8 cellular contexts compared by ENCODE assay signal in genomic region chr2:130797493-130798435, GRCh38. TPM values are rescaled to one million over a fixed set of nuclear protein-coding genes. Genes with fewer than 3 reads are reported as not detected.
A peak's percentile ranks its signal among the peaks of the same experiment; 100 is the strongest.
DNase-seq lines count a peak whose midpoint lies in the region; TF ChIP-seq lines count a peak whose summit lies in the region.

No MANE protein-coding gene starts in this region.

- H2AFZ ChIP-seq in H9 (ENCODE audit: low read length) (no peak overlapping the region), Loucy (ENCODE audit: low read length) (peak overlapping the region; percentile 100)

- H2BK5ac ChIP-seq in H9 (ENCODE audit: insufficient read length, low read length), result no peak overlapping the region

- H3K14ac ChIP-seq in H9 (ENCODE audit: insufficient read depth, low read length), result no peak overlapping the region

- no peaks in the 10 kb centered on the region for H3K79me1 ChIP-seq in H9 (ENCODE audit: insufficient read depth, low read depth, low read length, poor library complexity, severe bottlenecking)

- TF ChIP-seq CTCF in GM06990 (IDR thresholded peaks at IDR 0.05; ENCODE audit: insufficient read depth, low read length, poor library complexity, severe bottlenecking) (peak; percentile 94), H9 (conservative IDR thresholded peaks at IDR 0.05) (peak; percentile 76), Loucy (conservative IDR thresholded peaks at IDR 0.05; ENCODE audit: low read length) (peak; percentile 70), ovary (IDR thresholded peaks at IDR 0.05) (peak; percentile 75 to 93 (median 80))

- H3K4me3 ChIP-seq in GM06990 (replicated peaks; ENCODE audit: low read depth, low read length) (peak overlapping the region; percentile 66), Loucy (ENCODE audit: low read length, poor library complexity, severe bottlenecking) (peak overlapping the region; percentile 95), ovary (peak overlapping the region; percentile 72), thymus (ENCODE audit: low read length) (peak overlapping the region; percentile 63)

- H3K56ac ChIP-seq in H9 (ENCODE audit: insufficient read length, low read depth, low read length), result no peak overlapping the region

- no peaks in the 10 kb centered on the region for H4K20me1 ChIP-seq in H9 (ENCODE audit: control insufficient read depth, insufficient read depth, insufficient read length)
- no peaks in the 10 kb centered on the region for H4K20me1 ChIP-seq in Loucy (ENCODE audit: insufficient read depth, low read length, poor library complexity, severe bottlenecking)

- no peaks in the 10 kb centered on the region for H3K36me3 ChIP-seq in GM06990 (ENCODE audit: control insufficient read depth, insufficient read depth, low read length)
- no peaks in the 10 kb centered on the region for H3K36me3 ChIP-seq in Loucy (ENCODE audit: insufficient read depth, low read length)
- no peaks in the 10 kb centered on the region for H3K36me3 ChIP-seq in ovary
- H3K36me3 ChIP-seq in thymus (ENCODE audit: control insufficient read depth, insufficient read depth), result no peaks in the 10 kb centered on the region

- H3K9ac ChIP-seq in H9 (ENCODE audit: extremely low read depth, insufficient read length, low read length) (no peak overlapping the region), Loucy (ENCODE audit: low read depth, low read length, poor library complexity, severe bottlenecking) (peak overlapping the region; percentile 87)

- no peaks in the 10 kb centered on the region for H3K9me3 Mint-ChIP-seq in H9

- TF ChIP-seq POLR2A in ovary (IDR thresholded peaks at IDR 0.05), result no peak

- H3K27ac ChIP-seq in H9 (ENCODE audit: insufficient read length, low read depth, low read length) (no peak overlapping the region), ovary (peak overlapping the region; percentile 70 to 87), thymus (ENCODE audit: low read depth) (peak overlapping the region; percentile 71)

- H3K36me3 Mint-ChIP-seq in H9 (ENCODE audit: insufficient read depth in 1 of 3, low read depth in 3 of 3), result no peaks in the 10 kb centered on the region

- no peak overlapping the region for H4K8ac ChIP-seq in H9 (replicated peaks; ENCODE audit: insufficient read length, low read depth, low read length)

- peak overlapping the region; percentile 58 to 79 for H3K4me3 Mint-ChIP-seq in H9

- H3K79me2 ChIP-seq in H9 (ENCODE audit: insufficient read depth, low read length), result no peaks in the 10 kb centered on the region
- no peaks in the 10 kb centered on the region for H3K79me2 ChIP-seq in Loucy (ENCODE audit: insufficient read depth, low read length)

- intact Hi-C loops in head of caudate nucleus (cut with DNase I) (loop anchor here (2.0 kb wide), 2 partner anchors 75 to 123 kb away; no protein-coding TSS in a partner anchor), ovary (cut with DNase I) (loop anchor here in 2 of 4 donors (2.0 to 5.0 kb wide), 2 partner anchors 75 kb away; no protein-coding TSS in a partner anchor)

- H2AK5ac ChIP-seq in H9 (ENCODE audit: insufficient read length, low read length), result no peak overlapping the region

- no peak overlapping the region for H3K18ac ChIP-seq in H9 (ENCODE audit: insufficient read length, low read depth, low read length)

- H3K4me1 ChIP-seq in H9 (ENCODE audit: insufficient read depth, low read length) (no peaks in the 10 kb centered on the region), Loucy (ENCODE audit: insufficient read depth, low read length, poor library complexity, severe bottlenecking) (peaks cover 11% of the 10 kb centered on the region), ovary (ENCODE audit: insufficient read depth) (peaks cover 3% of the 10 kb centered on the region), thymus (ENCODE audit: control insufficient read depth, insufficient read depth, low read length) (peaks cover 3% of the 10 kb centered on the region)

- peaks cover 18% of the 10 kb centered on the region for H3K27me3 Mint-ChIP-seq in H9 (ENCODE audit: low read depth)

- WGBS in H9 (ENCODE audit: extremely low coverage, insufficient read length, low lambda C conversion rate), result no CpG with 5 or more reads among the region's 96 CpGs
- 0% methylated on average over 83 to 96 of the region's 96 CpGs for WGBS in ovary, 3 donors
- under 1% methylated on average over 96 of the region's 96 CpGs for WGBS in thymus

- H3K4me2 ChIP-seq in H9 (ENCODE audit: insufficient read depth, insufficient read length, low read length), result peak overlapping the region; percentile 89
- peak overlapping the region; percentile 85 for H3K4me2 ChIP-seq in Loucy (ENCODE audit: low read depth, low read length, poor library complexity, severe bottlenecking)

- H4K5ac ChIP-seq in H9 (ENCODE audit: insufficient read length, low read depth, low read length), result no peak overlapping the region

- DNase-seq in GM06990 (ENCODE audit: extremely low read depth, insufficient read length), result peak; percentile 87
- DNase-seq in H9, result peak; percentile 92
- DNase-seq in SK-N-DZ (ENCODE audit: low spot score), result peak; percentile 88
- DNase-seq in activated naive CD4-positive, alpha-beta T cell treated with anti-CD3 and anti-CD28 coated beads, Interleukin-2, amount 50 U/mL, for 16 hours, result peak; percentile 94
- DNase-seq in head of caudate nucleus, result peak; percentile 77 to 99 (median 95)
- DNase-seq in ovary, result peak; percentile 87 to 95 (median 90)

- no peaks in the 10 kb centered on the region for H3K27me3 ChIP-seq in GM06990 (replicated peaks; ENCODE audit: control insufficient read depth, insufficient read depth, low read length)
- no peaks in the 10 kb centered on the region; the same call in 1 of the 2 replicates for H3K27me3 ChIP-seq in H9 (ENCODE audit: insufficient read depth, low read length)
- no peaks in the 10 kb centered on the region for H3K27me3 ChIP-seq in Loucy (ENCODE audit: insufficient read depth, low read length, poor library complexity, severe bottlenecking)
- no peaks in the 10 kb centered on the region for H3K27me3 ChIP-seq in ovary
- peaks cover 7% of the 10 kb centered on the region for H3K27me3 ChIP-seq in thymus (ENCODE audit: control insufficient read depth, insufficient read depth)

- H3K23ac ChIP-seq in H9 (ENCODE audit: insufficient read length, low read depth, low read length), result no peak overlapping the region

- peak overlapping the region in 1 of 3 experiments; percentile 22; a peak in 1 of 7 replicates for H3K27ac Mint-ChIP-seq in H9

- H4K91ac ChIP-seq in H9 (ENCODE audit: insufficient read length, low read depth, low read length), result no peak overlapping the region

- no peaks in the 10 kb centered on the region for H3K9me2 ChIP-seq in Loucy (replicated peaks; ENCODE audit: low read depth, low read length)

- no peak overlapping the region for H3T11ph ChIP-seq in H9 (ENCODE audit: low read length)

- no peaks in the 10 kb centered on the region for H3F3A ChIP-seq in Loucy (ENCODE audit: low read depth)

- no peak for TF ChIP-seq EP300 in ovary (IDR thresholded peaks at IDR 0.05)

- no peaks in the 10 kb centered on the region for H3K9me3 ChIP-seq in H9 (ENCODE audit: control insufficient read depth, low read depth, low read length)
- no peaks in the 10 kb centered on the region for H3K9me3 ChIP-seq in Loucy (ENCODE audit: insufficient read depth, low read depth, low read length)
- H3K9me3 ChIP-seq in ovary, result no peaks in the 10 kb centered on the region
- no peaks in the 10 kb centered on the region for H3K9me3 ChIP-seq in thymus (ENCODE audit: control insufficient read depth)

- peaks cover 24 to 29% of the 10 kb centered on the region in 2 experiments for H3K4me1 Mint-ChIP-seq in H9

- peaks cover 12% of the 10 kb centered on the region for H3K23me2 ChIP-seq in H9 (ENCODE audit: insufficient read length, low read depth, low read length, poor library complexity, severe bottlenecking)

- H2BK120ac ChIP-seq in H9 (ENCODE audit: low read depth, low read length, poor library complexity, severe bottlenecking), result no peak overlapping the region

- H2BK15ac ChIP-seq in H9 (ENCODE audit: low read depth, low read length), result no peak overlapping the region

- H2BK20ac ChIP-seq in H9 (ENCODE audit: low read depth, low read length, poor library complexity, severe bottlenecking), result no peak overlapping the region

- H3K4ac ChIP-seq in H9 (ENCODE audit: low read depth, low read length), result no peak overlapping the region

- H2BK12ac ChIP-seq in H9 (ENCODE audit: insufficient read length, low read depth, low read length), result no peak overlapping the region

RNA-seq across cellular contexts. Expression of gene ARHGEF4, which starts 39.0 kb away (rescaled TPM):
- total RNA-seq in H9 (2021), result 12.5 and 12.6 TPM in 2 replicates
- polyA plus RNA-seq in SK-N-DZ (2014; cell fraction: cytosol; rRNA removed), result 12.2 and 13.2 TPM in 2 replicates
- 33.2 and 44.4 TPM in 2 replicates for polyA plus RNA-seq in SK-N-DZ (2014; cell fraction: nucleus; rRNA removed)
- total RNA-seq in ovary, result 10 to 100 TPM in 6 of 7 donors, 1 to 10 TPM in 1; 8.6 to 27.4 (median 18.5) TPM
- polyA plus RNA-seq in ovary, result 10 to 100 TPM in 1 of 2 donors, 1 to 10 TPM in 1; 9.6 to 12.8 TPM
- polyA plus RNA-seq in thymus, result 6.5 TPM

RNA-seq across cellular contexts. Expression of gene AMER3, which starts 42.4 kb away (rescaled TPM):
- total RNA-seq in H9 (2021) (0.59 TPM in 2 replicates), ovary (not detected)
- 7.0 and 10.3 TPM in 2 replicates for polyA plus RNA-seq in SK-N-DZ (2014; cell fraction: cytosol; rRNA removed)
- polyA plus RNA-seq in SK-N-DZ (2014; cell fraction: nucleus; rRNA removed), result 3.8 and 5.1 TPM in 2 replicates
- polyA plus RNA-seq in ovary (not detected), thymus (0.02 TPM)
